Comparison of ENCODE assay signal across 23 cellular contexts in the genomic region with DNA sequence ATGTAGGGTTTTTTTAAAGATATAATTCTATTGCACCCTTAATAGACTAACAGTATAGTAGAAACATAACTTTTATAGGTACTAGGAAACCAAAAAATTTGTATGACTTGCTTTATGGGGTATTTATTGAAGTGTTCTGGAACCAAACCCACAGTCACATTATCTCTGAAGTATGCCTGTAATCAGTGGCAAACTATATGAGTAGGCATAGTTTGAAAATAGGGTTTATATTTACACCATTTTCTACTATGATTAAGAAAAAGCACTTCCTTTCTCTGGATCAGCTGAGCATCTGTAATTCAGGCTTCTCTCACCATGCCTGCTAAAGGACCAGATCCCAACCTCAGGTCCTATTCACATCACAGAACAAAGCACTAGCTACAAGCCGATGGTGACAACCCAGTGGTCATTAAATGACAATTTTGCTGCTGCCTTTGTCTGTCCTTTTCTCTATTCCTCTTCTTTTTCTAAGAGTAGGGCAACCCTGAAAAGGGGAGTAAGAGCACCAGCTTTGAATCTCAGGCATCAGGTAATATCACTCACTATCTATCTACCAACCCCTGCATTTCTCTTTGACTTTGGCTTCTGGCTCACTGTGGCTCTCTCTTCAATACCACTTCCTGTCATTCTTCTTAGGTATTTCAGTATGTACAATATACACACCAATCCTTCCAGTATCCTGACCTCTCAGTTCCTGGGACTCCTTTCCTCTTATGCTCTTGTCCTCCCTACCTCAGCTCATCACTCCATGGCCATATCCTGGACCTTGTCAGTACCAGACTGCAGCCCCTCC. TPM values are rescaled to one million over a fixed set of nuclear protein-coding genes. Genes with fewer than 3 reads are reported as not detected.
DNase-seq lines count a peak whose midpoint lies in the region; ATAC-seq and TF ChIP-seq lines count a peak whose summit lies in the region.
"Had no signal": no experiment of that assay in that cellular context is flagged by ENCODE, and none has a peak within 500 bp of the region (broad histone marks: within the 10 kb centered on the region; RNA-seq: fewer than 3 reads in every experiment).

No MANE protein-coding gene starts in this region.

- H3K36me3 Mint-ChIP-seq in CD4-positive, CD25-positive, alpha-beta regulatory T cell: peaks cover 45% of the 10 kb centered on the region
- peaks cover 28% of the 10 kb centered on the region for H3K36me3 Mint-ChIP-seq in CD4-positive, alpha-beta T cell (ENCODE audit: low read depth)
- peaks cover 47% of the 10 kb centered on the region for H3K36me3 Mint-ChIP-seq in T-helper 2 cell treated with Interferon-gamma antibody and Interleukin-4, amounts not matched to agents 5 μg/mL and 100 μg/mL, for 36 hours (ENCODE audit: low read depth)
- H3K36me3 Mint-ChIP-seq in central memory CD8-positive, alpha-beta T cell (ENCODE audit: insufficient read depth): peaks cover 7% of the 10 kb centered on the region

- TF ChIP-seq CTCF in CD4-positive, alpha-beta T cell (IDR thresholded peaks at IDR 0.05): no peak

- no peaks in the 10 kb centered on the region for H3K9me3 ChIP-seq in CD4-positive, CD25-positive, alpha-beta regulatory T cell (ENCODE audit: control insufficient read depth in 2 of 2, low read length in 2 of 2)
- no peaks in the 10 kb centered on the region for H3K9me3 ChIP-seq in CD4-positive, alpha-beta T cell (ENCODE audit: control insufficient read depth, low read length)
- H3K9me3 ChIP-seq: breast epithelium, heart right ventricle, stomach, tibial nerve had no signal

- CTCF ChIA-PET in CD4-positive, alpha-beta T cell (lab: Charles Lee): no interaction called here

- H3K36me3 ChIP-seq in CD4-positive, CD25-positive, alpha-beta regulatory T cell (ENCODE audit: control insufficient read depth, insufficient read depth, low read length): peaks cover 8% of the 10 kb centered on the region
- H3K36me3 ChIP-seq: breast epithelium had no signal

- peak; percentile 77 to 78 for ATAC-seq in CD4-positive, CD25-positive, alpha-beta regulatory T cell (ENCODE audit: low read depth in 2 of 2)
- ATAC-seq in CD4-positive, alpha-beta T cell (ENCODE audit: poor library complexity): peak; percentile 82
- ATAC-seq in central memory CD8-positive, alpha-beta T cell (replicated peaks; ENCODE audit: extremely low read depth, poor library complexity, severe bottlenecking): peak; percentile 79
- ATAC-seq in GM19397 (IDR thresholded peaks at IDR 0.05; ENCODE audit: unreplicated experiment): no peak
- ATAC-seq: heart right ventricle, left colon, PC-3 had no signal

- no peak overlapping the region for H3K4me3 ChIP-seq in CD4-positive, CD25-positive, alpha-beta regulatory T cell (ENCODE audit: low read depth, low read length)
- H3K4me3 ChIP-seq: breast epithelium, heart right ventricle, smooth muscle cell, stomach, tibial nerve had no signal

- peak in 2 of 3 donors; percentile 34 to 60 for DNase-seq in CD4-positive, CD25-positive, alpha-beta regulatory T cell
- no peak for DNase-seq in CD4-positive, alpha-beta T cell
- DNase-seq in T-helper 2 cell treated with Interferon-gamma antibody and Interleukin-4, amounts not matched to agents 5 μg/mL and 100 μg/mL, for 36 hours (ENCODE audit: low spot score): no peak
- no peak for DNase-seq in central memory CD8-positive, alpha-beta T cell (ENCODE audit: low spot score in 2 of 2)
- DNase-seq in GM19240 (ENCODE audit: insufficient read length, low spot score) (no peak), NCI-H2171 treated with DMSO at 0.1 percent for 48 hours (lab: John Stamatoyannopoulos, UW) (no peak)
- DNase-seq: amniotic stem cell; dermis blood vessel endothelial cell; DMS79 treated with DMSO at 0.1 percent for 48 hours; heart right ventricle; left colon; mesenchymal stem cell; NCI-H1105 treated with DMSO at 0.1 percent for 48 hours; NCI-H2081; NCI-H446; PC-3; SHP77; stimulated activated CD4-positive, alpha-beta T cell treated with anti-CD3 and anti-CD28 coated beads, Interleukin-2, amount 100 ng/mL, for 48 hours; stomach had no signal

- H3K27ac ChIP-seq in CD4-positive, CD25-positive, alpha-beta regulatory T cell (ENCODE audit: insufficient read depth, low read length, poor library complexity, severe bottlenecking): peak overlapping the region; percentile 48
- H3K27ac ChIP-seq in CD4-positive, alpha-beta T cell (ENCODE audit: low read depth, low read length): no peak overlapping the region
- H3K27ac ChIP-seq: breast epithelium, heart right ventricle, stomach, tibial nerve had no signal

- intact Hi-C loops in CD4-positive, alpha-beta T cell (cut with DNase I, micrococcal nuclease): loop anchor here in 1 of 2 experiments (5.0 kb wide), 1 partner anchor 113 kb away; a partner anchor contains a TSS

- H3K27me3 ChIP-seq in CD4-positive, CD25-positive, alpha-beta regulatory T cell (ENCODE audit: control insufficient read depth, insufficient read depth, low read length): no peaks in the 10 kb centered on the region
- no peaks in the 10 kb centered on the region for H3K27me3 ChIP-seq in CD4-positive, alpha-beta T cell (ENCODE audit: control insufficient read depth, insufficient read depth, low read length)
- H3K27me3 ChIP-seq: breast epithelium, heart right ventricle, stomach, tibial nerve had no signal

- H3K9me3 Mint-ChIP-seq in CD4-positive, CD25-positive, alpha-beta regulatory T cell: no peaks in the 10 kb centered on the region
- no peaks in the 10 kb centered on the region for H3K9me3 Mint-ChIP-seq in CD4-positive, alpha-beta T cell
- H3K9me3 Mint-ChIP-seq in T-helper 2 cell treated with Interferon-gamma antibody and Interleukin-4, amounts not matched to agents 5 μg/mL and 100 μg/mL, for 36 hours: no peaks in the 10 kb centered on the region
- H3K9me3 Mint-ChIP-seq in central memory CD8-positive, alpha-beta T cell: no peaks in the 10 kb centered on the region

- POLR2A ChIA-PET in CD4-positive, alpha-beta T cell (lab: Charles Lee): interaction anchor here (0.8 to 2.3 kb wide), 5 partner anchors 9 to 113 kb away, joined by 3 to 30 read pairs (median 4); a partner anchor contains a TSS

- H3K27me3 Mint-ChIP-seq in CD4-positive, CD25-positive, alpha-beta regulatory T cell: no peaks in the 10 kb centered on the region
- H3K27me3 Mint-ChIP-seq in CD4-positive, alpha-beta T cell: no peaks in the 10 kb centered on the region
- H3K27me3 Mint-ChIP-seq in T-helper 2 cell treated with Interferon-gamma antibody and Interleukin-4, amounts not matched to agents 5 μg/mL and 100 μg/mL, for 36 hours (ENCODE audit: low read depth): no peaks in the 10 kb centered on the region
- H3K27me3 Mint-ChIP-seq in central memory CD8-positive, alpha-beta T cell: no peaks in the 10 kb centered on the region

- peaks cover 29% of the 10 kb centered on the region for H3K4me1 ChIP-seq in CD4-positive, CD25-positive, alpha-beta regulatory T cell (ENCODE audit: control insufficient read depth, insufficient read depth, low read length, poor library complexity, severe bottlenecking)
- H3K4me1 ChIP-seq: breast epithelium, heart right ventricle, stomach, tibial nerve had no signal

- H3K27ac Mint-ChIP-seq in CD4-positive, CD25-positive, alpha-beta regulatory T cell: peak overlapping the region; percentile 11 to 82 (median 33)
- H3K27ac Mint-ChIP-seq in CD4-positive, alpha-beta T cell: peak overlapping the region; percentile 37
- peak overlapping the region; percentile 63 for H3K27ac Mint-ChIP-seq in T-helper 2 cell treated with Interferon-gamma antibody and Interleukin-4, amounts not matched to agents 5 μg/mL and 100 μg/mL, for 36 hours
- H3K27ac Mint-ChIP-seq in central memory CD8-positive, alpha-beta T cell (ENCODE audit: low read depth): peak overlapping the region; percentile 24

- H3K4me1 Mint-ChIP-seq in CD4-positive, CD25-positive, alpha-beta regulatory T cell: peaks cover 24 to 52% (median 34%) of the 10 kb centered on the region in 4 donors
- peaks cover 44% of the 10 kb centered on the region for H3K4me1 Mint-ChIP-seq in CD4-positive, alpha-beta T cell (ENCODE audit: low read depth)
- H3K4me1 Mint-ChIP-seq in T-helper 2 cell treated with Interferon-gamma antibody and Interleukin-4, amounts not matched to agents 5 μg/mL and 100 μg/mL, for 36 hours (ENCODE audit: low read depth): peaks cover 44% of the 10 kb centered on the region
- peaks cover 32% of the 10 kb centered on the region for H3K4me1 Mint-ChIP-seq in central memory CD8-positive, alpha-beta T cell

- peak overlapping the region in 3 of 4 donors; percentile 21 to 69 (median 58) for H3K4me3 Mint-ChIP-seq in CD4-positive, CD25-positive, alpha-beta regulatory T cell
- H3K4me3 Mint-ChIP-seq in CD4-positive, alpha-beta T cell: peak overlapping the region; percentile 11
- H3K4me3 Mint-ChIP-seq in T-helper 2 cell treated with Interferon-gamma antibody and Interleukin-4, amounts not matched to agents 5 μg/mL and 100 μg/mL, for 36 hours: peak overlapping the region; percentile 37
- H3K4me3 Mint-ChIP-seq in central memory CD8-positive, alpha-beta T cell: no peak overlapping the region

RNA-seq across cellular contexts. Expression of a gene that starts 14.4 kb away (rescaled TPM):
- 10.7 TPM for total RNA-seq in CD4-positive, CD25-positive, alpha-beta regulatory T cell
- 10 to 100 TPM; 10.9 to 14.9 (median 14.5) TPM for polyA plus RNA-seq in CD4-positive, CD25-positive, alpha-beta regulatory T cell
- total RNA-seq in CD4-positive, alpha-beta T cell: 10 to 100 TPM; 11.6 to 12.2 TPM

Comparison
In these comparisons a context has a peak if more than half of its experiments do, and no peak if none do; other contexts are left out.
1. DNase-seq: peak in CD4-positive, CD25-positive, alpha-beta regulatory T cell (2 of 3); none in CD4-positive, alpha-beta T cell (0 of 10), T-helper 2 cell treated with Interferon-gamma antibody and Interleukin-4, amounts not matched to agents 5 μg/mL and 100 μg/mL, for 36 hours (single experiment), central memory CD8-positive, alpha-beta T cell (0 of 2), GM19240 (single experiment) and NCI-H2171 treated with DMSO at 0.1 percent for 48 hours (single experiment).
2. Peak in every context shown above with its lines, with median percentiles within 50 percentile points of each other: H3K27ac Mint-ChIP-seq.